Comparison of ENCODE assay signal across 25 cellular contexts in the genomic region with DNA sequence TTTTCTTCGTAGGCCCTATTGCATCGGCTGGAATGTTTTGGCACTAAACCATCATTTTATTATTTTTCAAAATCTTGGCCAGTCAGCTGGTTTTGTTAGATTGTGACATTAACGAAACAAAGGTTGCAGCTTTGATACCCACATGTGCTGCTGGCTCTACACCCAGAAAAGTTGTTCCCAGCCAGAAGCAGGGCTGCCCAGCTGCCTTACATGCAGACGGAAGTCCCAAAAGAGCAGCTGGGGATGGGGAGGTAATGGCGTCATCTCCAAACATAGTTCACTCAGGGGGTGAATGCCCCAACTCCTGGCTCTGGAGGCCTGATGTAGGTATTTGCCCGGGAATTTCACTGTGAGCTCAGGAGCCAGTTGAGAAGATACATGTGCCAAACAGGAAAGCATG. TPM values are rescaled to one million over a fixed set of nuclear protein-coding genes. Genes with fewer than 3 reads are reported as not detected.
"Had no signal": no experiment of that assay in that cellular context is flagged by ENCODE, and none has a peak within 500 bp of the region (broad histone marks: within the 10 kb centered on the region; RNA-seq: fewer than 3 reads in every experiment).

No MANE protein-coding gene starts in this region.

- H3K9me3 ChIP-seq: MG63, SK-N-SH had no signal

- H3K27ac ChIP-seq: RWPE1 had no signal

- DNase-seq: Karpas-422, KG1, MG63, NCI-H1092, NCI-H1105 treated with DMSO at 0.1 percent for 48 hours, NCI-H1417 treated with DMSO at 0.1 percent for 48 hours, NCI-H146, NCI-H1694 treated with DMSO at 0.1 percent for 48 hours, NCI-H1930, NCI-H2081, NCI-H2107, NCI-H2227 treated with DMSO at 0.1 percent for 48 hours, NCI-H524, NCI-H69, NCI-H774, PC-3, SHP77, SK-N-SH, SW 1271 had no signal

- ATAC-seq: Panc1, PC-3 had no signal

- H3K36me3 ChIP-seq: MG63 had no signal

- H3K27me3 ChIP-seq: MG63 had no signal

- H3K4me2 ChIP-seq: SK-N-SH had no signal

- H3K9ac ChIP-seq: SK-N-SH had no signal

- H3K4me3 ChIP-seq: MG63 had no signal

RNA-seq across cellular contexts. Expression of a gene that starts 23.3 kb away (rescaled TPM):
- total RNA-seq: HT-29, OCI-LY7 had no signal

RNA-seq across cellular contexts. Expression of a gene that starts 29.3 kb away (rescaled TPM):
- total RNA-seq: HT-29, NCI-H460, PC-3, SK-MEL-5 had no signal
- polyA plus RNA-seq: SK-N-SH had no signal
